In genomic region chr1:116589101-116589735, GRCh38 we compare ENCODE assay signal across 8 cellular contexts. TPM values are rescaled to one million over a fixed set of nuclear protein-coding genes. Genes with fewer than 3 reads are reported as not detected.
A peak's percentile ranks its signal among the peaks of the same experiment; 100 is the strongest.
DNase-seq lines count a peak whose midpoint lies in the region; ATAC-seq and TF ChIP-seq lines count a peak whose summit lies in the region.
"Not testable (repeated sequence)": the region's sequence is repeated elsewhere in the genome, so short reads cannot be mapped to it uniquely, and the experiment has no call there.

No MANE protein-coding gene starts in this region.

- DNase-seq in AG10803 (ENCODE audit: low read depth) = peak; percentile 16
- DNase-seq in HK-2 (ENCODE audit: unreplicated experiment) = peak; percentile 26
- peak; percentile 49 for DNase-seq in RPMI7951 (ENCODE audit: low read depth)
- not testable (repeated sequence) for DNase-seq in activated T-cell treated with anti-CD3 and anti-CD28 coated beads, Interleukin-2, amount 50 U/mL, for 72 hours; neural progenitor cell (ENCODE audit: low spot score)
- DNase-seq in dermis blood vessel endothelial cell = peak; percentile 32
- DNase-seq in kidney tubule cell (ENCODE audit: low spot score) = peak; percentile 64
- DNase-seq in transverse colon = peak; percentile 79

- not testable (repeated sequence) for H3K4me3 Mint-ChIP-seq in activated T-cell treated with anti-CD3 and anti-CD28 coated beads, Interleukin-2, amount 50 U/mL, for 72 hours; neural progenitor cell

- H3K4me1 ChIP-seq in neural progenitor cell (peaks cover 16% of the 10 kb centered on the region), transverse colon (peaks cover 4 to 25% (median 17%) of the 10 kb centered on the region in 4 donors)

- H3K4me2 ChIP-seq in neural progenitor cell = not testable (repeated sequence)

- ATAC-seq in activated T-cell treated with anti-CD3 and anti-CD28 coated beads, Interleukin-2, amount 50 U/mL, for 72 hours (replicated peaks in 1 of 2) = peak; percentile 44 to 47

- not testable (repeated sequence) for H3K9me3 Mint-ChIP-seq in activated T-cell treated with anti-CD3 and anti-CD28 coated beads, Interleukin-2, amount 50 U/mL, for 72 hours; neural progenitor cell

- in situ Hi-C loops in transverse colon (cut with MboI; ENCODE audit: low pct_ligation_motif_present in 1 of 4, low pct_unique_long_range_greater_than_20kb in 1 of 4, low sequenced_read_pairs in 3 of 4) = loop anchor here in 3 of 4 donors (25.0 kb wide), 2 partner anchors 448 to 473 kb away; partner anchors contain the start of gene TTF2 (in 1 of the 3)

- not testable (repeated sequence) for H3K27me3 ChIP-seq in neural progenitor cell, transverse colon

- H3K9me3 ChIP-seq in neural progenitor cell (ENCODE audit: low read depth); transverse colon: not testable (repeated sequence)

- H3K4me3 ChIP-seq in AG10803 (ENCODE audit: low read length); neural progenitor cell; transverse colon: not testable (repeated sequence)

- H3K9ac ChIP-seq in neural progenitor cell = not testable (repeated sequence)

- not testable (repeated sequence) for TF ChIP-seq CTCF in AG10803 (conservative IDR thresholded peaks at IDR 0.05; ENCODE audit: low read length); neural progenitor cell (IDR thresholded peaks at IDR 0.05)
- TF ChIP-seq CTCF in transverse colon (IDR thresholded peaks at IDR 0.05) = peak in 1 of 5 experiments; percentile 11

- H4K20me1 ChIP-seq in neural progenitor cell (ENCODE audit: low read depth) = not testable (repeated sequence)

- not testable (repeated sequence) for H3K36me3 ChIP-seq in neural progenitor cell, transverse colon

- H2AFZ ChIP-seq in neural progenitor cell (replicated peaks) = not testable (repeated sequence)

- not testable (repeated sequence) for H3K79me2 ChIP-seq in neural progenitor cell (ENCODE audit: low read depth)

- H3F3A ChIP-seq in neural progenitor cell (ENCODE audit: low read depth) = not testable (repeated sequence)

- TF ChIP-seq EP300 in transverse colon (IDR thresholded peaks at IDR 0.05; ENCODE audit: low read depth) = not testable (repeated sequence)

- TF ChIP-seq POLR2A in transverse colon (IDR thresholded peaks at IDR 0.05) = not testable (repeated sequence)

- H3K36me3 Mint-ChIP-seq in activated T-cell treated with anti-CD3 and anti-CD28 coated beads, Interleukin-2, amount 50 U/mL, for 72 hours (ENCODE audit: insufficient read depth in 2 of 2); neural progenitor cell: not testable (repeated sequence)

- WGBS in transverse colon (ENCODE audit: low coverage in 1 of 2), 2 donors = 35 to 52% methylated on average over 2 to 9 of the region's 9 CpGs

- peaks cover 40% of the 10 kb centered on the region for H3K4me1 Mint-ChIP-seq in activated T-cell treated with anti-CD3 and anti-CD28 coated beads, Interleukin-2, amount 50 U/mL, for 72 hours (ENCODE audit: low read depth)
- peaks cover 35% of the 10 kb centered on the region for H3K4me1 Mint-ChIP-seq in neural progenitor cell

- H3K27ac ChIP-seq in neural progenitor cell = not testable (repeated sequence)
- H3K27ac ChIP-seq in transverse colon = peak overlapping the region; percentile 56 to 64 (median 58)

- H3K27ac Mint-ChIP-seq in activated T-cell treated with anti-CD3 and anti-CD28 coated beads, Interleukin-2, amount 50 U/mL, for 72 hours = not testable (repeated sequence)
- H3K27ac Mint-ChIP-seq in neural progenitor cell = peak overlapping the region; percentile 82

- intact Hi-C loops in transverse colon (cut with DNase I; ENCODE audit: low total_unique reads) = not testable (repeated sequence)

- H3K27me3 Mint-ChIP-seq in activated T-cell treated with anti-CD3 and anti-CD28 coated beads, Interleukin-2, amount 50 U/mL, for 72 hours (ENCODE audit: low read depth); neural progenitor cell (ENCODE audit: insufficient read depth, low read depth): not testable (repeated sequence)

RNA-seq across cellular contexts. Expression of gene CD58, which starts 18.4 kb away (rescaled TPM):
- 91.5 and 111 TPM in 2 replicates for total RNA-seq in RPMI7951 (2014; rRNA removed; shearing (Covaris generic))
- total RNA-seq in activated T-cell treated with anti-CD3 and anti-CD28 coated beads, Interleukin-2, amount 50 U/mL, for 72 hours = 10 to 100 TPM; 15.4 to 32.7 TPM
- total RNA-seq in dermis blood vessel endothelial cell (15.5 and 17.9 TPM in 2 replicates), neural progenitor cell (ENCODE audit: low replicate concordance) (4.2 and 14.6 TPM in 2 replicates), transverse colon (10 to 100 TPM in 3 of 4 donors, 1 to 10 TPM in 1; 1.8 to 48.7 (median 32.7) TPM)
